ENCODE assay signal across 9 cellular contexts in the genomic region with DNA sequence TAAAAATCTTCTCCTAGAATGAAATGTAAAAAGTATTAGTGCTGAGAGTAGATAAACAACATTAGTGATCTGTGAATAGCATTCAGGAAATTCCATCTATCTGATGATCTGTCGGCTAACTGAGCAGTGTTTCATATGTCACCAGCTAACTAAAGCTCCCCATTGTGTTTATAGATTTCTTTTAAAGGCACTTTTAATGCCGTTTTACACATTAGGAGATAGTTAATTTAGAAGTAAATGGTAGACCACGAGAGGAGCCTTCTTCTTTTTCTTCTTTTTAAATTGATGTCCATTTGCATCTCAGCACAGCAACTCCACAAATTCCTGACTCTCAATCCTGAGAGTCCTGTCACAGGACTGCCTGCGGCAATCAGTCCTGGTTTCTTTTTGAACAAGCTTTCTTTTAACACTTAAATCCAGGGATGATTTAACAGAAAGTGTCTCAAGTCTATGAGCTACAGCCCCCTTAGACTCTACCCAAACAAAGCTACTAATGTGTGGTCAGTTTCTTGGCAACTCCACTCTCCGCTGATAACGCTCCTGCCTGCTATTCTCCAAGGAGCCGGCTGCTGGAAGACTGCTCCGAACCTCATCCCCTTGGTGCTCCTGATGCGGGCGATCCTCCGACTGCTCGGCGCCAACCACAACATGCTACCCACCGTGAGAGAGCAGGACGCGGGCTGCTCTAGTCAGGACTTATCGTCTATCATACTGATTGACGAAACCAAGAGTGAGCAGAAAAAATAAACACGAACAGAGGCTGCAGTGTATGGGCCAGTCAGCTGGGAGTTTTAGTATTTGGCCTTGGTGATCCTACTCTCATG.
A peak's percentile ranks its signal among the peaks of the same experiment; 100 is the strongest.
DNase-seq lines count a peak whose midpoint lies in the region; ATAC-seq, FAIRE-seq and TF ChIP-seq lines count a peak whose summit lies in the region.
"Had no signal": no experiment of that assay in that cellular context is flagged by ENCODE, and none has a peak within 500 bp of the region (broad histone marks: within the 10 kb centered on the region; RNA-seq: fewer than 3 reads in every experiment).

No MANE protein-coding gene starts in this region.

- CTCF ChIA-PET in T-cell (lab: Charles Lee): interaction anchor here in 1 of 2 donors (0.6 kb wide), 1 partner anchor 245 kb away, joined by 4 read pairs; no protein-coding TSS in a partner anchor

- peak overlapping the region; percentile 50 for H3K4me3 ChIP-seq in astrocyte of the spinal cord (ENCODE audit: low read depth, low read length)
- H3K4me3 ChIP-seq in iPS-18c (ENCODE audit: insufficient read depth, low read depth, low read length): peak overlapping the region; percentile 25; the same call in 1 of the 2 replicates
- H3K4me3 ChIP-seq in sigmoid colon: peak overlapping the region; percentile 3 to 35 (median 29)

- peaks cover 2 to 10% (median 7%) of the 10 kb centered on the region in 3 donors for H3K4me1 Mint-ChIP-seq in T-cell

- DNase-seq in H54 (ENCODE audit: insufficient read length, low spot score): no peak
- peak; percentile 80 for DNase-seq in astrocyte of the spinal cord (ENCODE audit: low read depth, low spot score)
- DNase-seq in sigmoid colon: peak; percentile 61
- no peak for DNase-seq in T-helper 1 cell
- no peak for DNase-seq in T-cell
- no peak for DNase-seq in cerebellum (ENCODE audit: low spot score)
- DNase-seq: NCI-H774 had no signal

- TF ChIP-seq POLR2A in H54 (IDR thresholded peaks at IDR 0.05; ENCODE audit: low read depth, low read length): no peak
- TF ChIP-seq POLR2A in sigmoid colon (IDR thresholded peaks at IDR 0.05): no peak

- H3K27me3 Mint-ChIP-seq in T-cell: peaks cover 9 to 31% of the 10 kb centered on the region in 2 donors

- no peaks in the 10 kb centered on the region for H3K27me3 ChIP-seq in sigmoid colon

- H3K4me1 ChIP-seq in sigmoid colon: peaks cover 0 to 8% (median 0%) of the 10 kb centered on the region in 4 donors

- peak; percentile 92 for FAIRE-seq in H54 (lab: Jason Lieb, UNC)

- H3K36me3 ChIP-seq in sigmoid colon: no peaks in the 10 kb centered on the region

- peak overlapping the region in 2 of 4 donors; percentile 16 to 22 for H3K27ac ChIP-seq in sigmoid colon

- ATAC-seq in GM21447 (IDR thresholded peaks at IDR 0.05; ENCODE audit: unreplicated experiment) (no peak), T-cell (replicated peaks in 1 of 4) (no peak)

- no peak overlapping the region for H3K4me3 Mint-ChIP-seq in T-cell

- no peak for TF ChIP-seq EP300 in sigmoid colon (IDR thresholded peaks at IDR 0.05)

- peaks cover 2% of the 10 kb centered on the region for H3K9me3 ChIP-seq in iPS-18c (ENCODE audit: control insufficient read depth, insufficient read depth, low read length)
- no peaks in the 10 kb centered on the region for H3K9me3 ChIP-seq in sigmoid colon

- POLR2A ChIA-PET in T-cell (lab: Charles Lee): interaction anchor here in 1 of 2 donors (0.7 kb wide), 1 partner anchor 147 kb away, joined by 3 read pairs; no protein-coding TSS in a partner anchor

- no peaks in the 10 kb centered on the region for H3K9me3 Mint-ChIP-seq in T-cell

- H3K36me3 Mint-ChIP-seq in T-cell: no peaks in the 10 kb centered on the region

- WGBS in sigmoid colon, 2 donors: 22 to 40% methylated on average over 19 of the region's 19 CpGs

- H3K27ac Mint-ChIP-seq in T-cell: no peak overlapping the region

- intact Hi-C loops in sigmoid colon (cut with DNase I): no loop called here

- TF ChIP-seq CTCF in astrocyte of the spinal cord (IDR thresholded peaks at IDR 0.05; ENCODE audit: low read depth, low read length) (no peak), sigmoid colon (IDR thresholded peaks at IDR 0.05) (no peak)

- in situ Hi-C loops in astrocyte of the spinal cord (cut with HindIII; ENCODE audit: low sequenced_read_pairs): no loop called here

Comparison
In these comparisons a context has a peak if more than half of its experiments do, and no peak if none do; other contexts are left out.
1. DNase-seq: peak in astrocyte of the spinal cord (single experiment) and sigmoid colon (single experiment); none in H54 (single experiment), T-helper 1 cell (0 of 5), T-cell (0 of 34) and cerebellum (single experiment).
2. Peak in every context shown above with its lines, with median percentiles within 50 percentile points of each other: H3K4me3 ChIP-seq.